ENCODE assay signal across 17 cellular contexts in the genomic region with DNA sequence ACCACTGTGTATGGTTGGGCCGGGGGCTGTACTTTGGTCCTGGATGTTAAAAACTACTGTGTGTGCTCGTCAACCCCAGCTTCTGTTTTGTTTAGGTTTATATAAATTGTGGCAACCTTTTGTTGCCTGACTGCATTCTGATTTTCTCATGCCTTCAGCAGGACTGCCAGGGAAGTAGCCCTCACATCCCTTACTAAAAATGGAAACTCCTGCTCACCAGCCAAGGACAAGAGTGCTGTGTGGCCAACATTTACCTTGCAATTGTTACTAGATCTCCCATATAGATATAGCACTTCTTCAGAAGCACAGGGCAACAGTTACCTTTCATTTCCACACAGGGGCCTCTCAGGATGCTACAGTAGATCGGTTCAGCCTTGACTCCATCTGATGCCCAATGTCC.
DNase-seq lines count a peak whose midpoint lies in the region; ATAC-seq, FAIRE-seq and TF ChIP-seq lines count a peak whose summit lies in the region.
"Had no signal": no experiment of that assay in that cellular context is flagged by ENCODE, and none has a peak within 500 bp of the region (broad histone marks: within the 10 kb centered on the region; RNA-seq: fewer than 3 reads in every experiment).

No MANE protein-coding gene starts in this region.

- WGBS in H1 (ENCODE audit: extremely low coverage in 1 of 2, insufficient coverage in 1 of 2, insufficient read length in 1 of 2, insufficient replicate concordance in 2 of 2, low coverage in 1 of 2, low lambda C conversion rate in 2 of 2, missing lambda C conversion rate in 1 of 2), 2 experiments = 88% methylated on average over 3 of the region's 3 CpGs; no CpG with 5 or more reads in 1 of the 2 experiments

- no peak overlapping the region for H4K91ac ChIP-seq in H1 (replicated peaks; ENCODE audit: insufficient read length, low read length)

- H3K14ac ChIP-seq in H1 (ENCODE audit: insufficient read length) = no peak overlapping the region

- H2AFZ ChIP-seq in OCI-LY1 (ENCODE audit: low read length) = no peak overlapping the region
- no peak overlapping the region for H2AFZ ChIP-seq in H1 (ENCODE audit: low read length)

- no peak overlapping the region for H2BK12ac ChIP-seq in H1 (ENCODE audit: low read depth, low read length)

- POLR2A ChIA-PET in H1 (lab: Charles Lee; ENCODE audit: partially characterized antibody) = no interaction called here

- no peak overlapping the region for H3K4me3 ChIP-seq in right atrium auricular region
- H3K4me3 ChIP-seq in OCI-LY1 (ENCODE audit: low read depth, low read length, poor library complexity, severe bottlenecking) = no peak overlapping the region
- no peak overlapping the region for H3K4me3 ChIP-seq in H1 (ENCODE audit: extremely low read depth in 1 of 4, insufficient read depth in 2 of 4, low read depth in 3 of 4, low read length in 4 of 4)
- H3K4me3 ChIP-seq: GM12878 had no signal

- H3K9me2 ChIP-seq in OCI-LY1 (ENCODE audit: low read depth, low read length) = no peaks in the 10 kb centered on the region

- no peak for TF ChIP-seq CTCF in right atrium auricular region (IDR thresholded peaks at IDR 0.05)
- no peak for TF ChIP-seq CTCF in OCI-LY1 (IDR thresholded peaks at IDR 0.05; ENCODE audit: low read length)
- no peak for TF ChIP-seq CTCF in H1 (IDR thresholded peaks at IDR 0.05; ENCODE audit: control extremely low read depth in 1 of 3, insufficient read depth in 1 of 3, low read depth in 1 of 3, low read length in 3 of 3)

- H3K23me2 ChIP-seq in H1 (ENCODE audit: low read depth, low read length) = no peaks in the 10 kb centered on the region

- H3K4me2 ChIP-seq in OCI-LY1 (ENCODE audit: low read length) (no peak overlapping the region), H1 (ENCODE audit: insufficient read depth in 1 of 2, low read depth in 2 of 2, low read length in 2 of 2) (no peak overlapping the region)

- no peak for TF ChIP-seq EP300 in H1 (IDR thresholded peaks at IDR 0.05; ENCODE audit: borderline replicate concordance in 1 of 2, low read depth in 2 of 2, low read length in 2 of 2)

- H4K8ac ChIP-seq in H1 (ENCODE audit: extremely low read depth, insufficient read depth, low read length) = no peak overlapping the region

- H3K27me3 ChIP-seq in right atrium auricular region (no peaks in the 10 kb centered on the region), OCI-LY1 (ENCODE audit: insufficient read depth, low read length) (no peaks in the 10 kb centered on the region), H1 (replicated peaks in 1 of 4; ENCODE audit: control insufficient read depth in 3 of 4, extremely low read depth in 1 of 4, insufficient read depth in 3 of 4, low read length in 3 of 4) (no peaks in the 10 kb centered on the region)

- CTCF ChIA-PET in H1 (lab: Charles Lee; ENCODE audit: partially characterized antibody) = interaction anchor here (1.0 to 1.2 kb wide), 2 partner anchors 39 to 69 kb away, joined by 3 to 4 read pairs; no protein-coding TSS in a partner anchor

- intact Hi-C loops in left ventricle myocardium superior (cut with micrococcal nuclease) = no loop called here

- DNase-seq in left ventricle myocardium superior = no peak
- DNase-seq in right atrium auricular region (ENCODE audit: low spot score) = no peak
- DNase-seq in H1 (ENCODE audit: low read depth in 1 of 2, low spot score in 2 of 2) = no peak
- DNase-seq: Caco-2; CD4-positive, CD25-positive, alpha-beta regulatory T cell; CD8-positive, alpha-beta T cell; DMS153; DND-41; GDM1; GOT3; H7; HCEC 1CT had no signal

- peak overlapping the region; percentile 3; the same call in 1 of the 2 replicates for H3K18ac ChIP-seq in H1 (ENCODE audit: extremely low read depth, low read length)

- TF ChIP-seq POLR2A in H1 (IDR thresholded peaks at IDR 0.05; ENCODE audit: control extremely low read depth in 1 of 2, low read depth in 2 of 2, low read length in 2 of 2) (no peak), GM18505 (IDR thresholded peaks at IDR 0.05; ENCODE audit: borderline replicate concordance, extremely low read depth, insufficient read depth, insufficient read length) (no peak)

- H3K79me1 ChIP-seq in H1 (ENCODE audit: low read depth, low read length) = no peaks in the 10 kb centered on the region

- H2BK15ac ChIP-seq in H1 (ENCODE audit: low read length) = no peak overlapping the region

- TF ChIP-seq RAD21 in H1 (IDR thresholded peaks at IDR 0.05 in 1 of 2, conservative IDR thresholded peaks at IDR 0.05 in 1 of 2; ENCODE audit: low read depth in 2 of 2, low read length in 2 of 2) = no peak

- no peaks in the 10 kb centered on the region for H3K9me3 ChIP-seq in right atrium auricular region
- no peaks in the 10 kb centered on the region for H3K9me3 ChIP-seq in OCI-LY1 (ENCODE audit: low read length)
- H3K9me3 ChIP-seq in H1 (ENCODE audit: insufficient read depth in 2 of 2, low read depth in 1 of 2, low read length in 1 of 2) = peaks cover 0 to 4% of the 10 kb centered on the region in 2 experiments; a peak in 1 of 4 replicates
- H3K9me3 ChIP-seq: Caco-2 had no signal

- peak; percentile 60 for ATAC-seq in left ventricle myocardium superior
- no peak for ATAC-seq in HG03175 (IDR thresholded peaks at IDR 0.05; ENCODE audit: unreplicated experiment)
- ATAC-seq in GM18505 (IDR thresholded peaks at IDR 0.05; ENCODE audit: unreplicated experiment) = no peak
- ATAC-seq: CD8-positive, alpha-beta T cell; GM12878 had no signal

- H3F3A ChIP-seq in OCI-LY1 (ENCODE audit: insufficient read depth, low read length) = no peaks in the 10 kb centered on the region

- no peak overlapping the region for H2BK120ac ChIP-seq in H1 (replicated peaks; ENCODE audit: low read depth, low read length)

- no peaks in the 10 kb centered on the region for H4K20me1 ChIP-seq in OCI-LY1 (ENCODE audit: insufficient read depth, low read length)
- H4K20me1 ChIP-seq in H1 (replicated peaks in 1 of 2; ENCODE audit: control insufficient read depth in 1 of 2, insufficient read depth in 2 of 2, low read length in 2 of 2) = no peaks in the 10 kb centered on the region

- H3K27ac ChIP-seq in right atrium auricular region (no peak overlapping the region), OCI-LY1 (ENCODE audit: low read depth, low read length, poor library complexity, severe bottlenecking) (peak overlapping the region; percentile 72), H1 (ENCODE audit: low read depth, low read length) (no peak overlapping the region)

- H2BK5ac ChIP-seq in H1 (ENCODE audit: low read depth, low read length) = no peak overlapping the region

- H3K4me1 ChIP-seq in right atrium auricular region (no peaks in the 10 kb centered on the region), OCI-LY1 (ENCODE audit: insufficient read depth, low read length, severe bottlenecking) (peaks cover 52% of the 10 kb centered on the region), H1 (replicated peaks in 1 of 4; ENCODE audit: control insufficient read depth in 3 of 4, insufficient read depth in 4 of 4, low read length in 3 of 4) (peaks cover 18 to 25% (median 21%) of the 10 kb centered on the region in 4 experiments)
- H3K4me1 ChIP-seq: Caco-2 had no signal

- no peak overlapping the region for H3K56ac ChIP-seq in H1 (replicated peaks; ENCODE audit: insufficient read length, low read depth, low read length)

- H3K9ac ChIP-seq in OCI-LY1 (ENCODE audit: low read length) = no peak overlapping the region
- no peak overlapping the region for H3K9ac ChIP-seq in H1 (replicated peaks in 1 of 4; ENCODE audit: extremely low read depth in 1 of 4, low read depth in 3 of 4, low read length in 3 of 4)

- H3K36me3 ChIP-seq in right atrium auricular region (no peaks in the 10 kb centered on the region), OCI-LY1 (ENCODE audit: insufficient read depth, low read length) (no peaks in the 10 kb centered on the region), H1 (ENCODE audit: control insufficient read depth in 2 of 4, insufficient read depth in 4 of 4, low read length in 3 of 4) (no peaks in the 10 kb centered on the region)

- no peak overlapping the region for H3K4ac ChIP-seq in H1 (replicated peaks; ENCODE audit: insufficient read length, low read depth, low read length)

- H3K79me2 ChIP-seq in OCI-LY1 (ENCODE audit: insufficient read depth, low read length) (no peaks in the 10 kb centered on the region), H1 (ENCODE audit: control insufficient read depth in 1 of 2, insufficient read depth in 2 of 2, low read length in 2 of 2) (no peaks in the 10 kb centered on the region)

- FAIRE-seq in H1 (lab: Jason Lieb, UNC) = no peak
- FAIRE-seq: GM12878, GM18507 had no signal

- no peak overlapping the region for H3K23ac ChIP-seq in H1 (ENCODE audit: insufficient read length)

- H2BK20ac ChIP-seq in H1 (ENCODE audit: low read length) = no peak overlapping the region

- no peak overlapping the region for H4K5ac ChIP-seq in H1 (ENCODE audit: insufficient read length, low read depth, low read length)

- peak overlapping the region; percentile 19; the same call in 1 of the 2 replicates for H2AK5ac ChIP-seq in H1 (ENCODE audit: low read depth, low read length)

TF ChIP-seq in H1, 55 proteins besides CTCF, POLR2A, EP300 and RAD21:
- TF ChIP-seq RNF2 (IDR thresholded peaks at IDR 0.05; ENCODE audit: borderline replicate concordance, low read depth, low read length, missing control alignments, poor library complexity, severe bottlenecking) = no peak
- TF ChIP-seq SUZ12 (IDR thresholded peaks at IDR 0.05; ENCODE audit: low read length) = no peak
- no peak for TF ChIP-seq CTBP2 (IDR thresholded peaks at IDR 0.05; ENCODE audit: borderline replicate concordance, insufficient read depth, insufficient read length, low read length)
- TF ChIP-seq, protein P1, sequence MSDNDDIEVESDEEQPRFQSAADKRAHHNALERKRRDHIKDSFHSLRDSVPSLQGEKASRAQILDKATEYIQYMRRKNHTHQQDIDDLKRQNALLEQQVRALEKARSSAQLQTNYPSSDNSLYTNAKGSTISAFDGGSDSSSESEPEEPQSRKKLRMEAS (IDR thresholded peaks at IDR 0.05) = no peak
